Comparison of ENCODE assay signal across 7 cellular contexts in the genomic region with DNA sequence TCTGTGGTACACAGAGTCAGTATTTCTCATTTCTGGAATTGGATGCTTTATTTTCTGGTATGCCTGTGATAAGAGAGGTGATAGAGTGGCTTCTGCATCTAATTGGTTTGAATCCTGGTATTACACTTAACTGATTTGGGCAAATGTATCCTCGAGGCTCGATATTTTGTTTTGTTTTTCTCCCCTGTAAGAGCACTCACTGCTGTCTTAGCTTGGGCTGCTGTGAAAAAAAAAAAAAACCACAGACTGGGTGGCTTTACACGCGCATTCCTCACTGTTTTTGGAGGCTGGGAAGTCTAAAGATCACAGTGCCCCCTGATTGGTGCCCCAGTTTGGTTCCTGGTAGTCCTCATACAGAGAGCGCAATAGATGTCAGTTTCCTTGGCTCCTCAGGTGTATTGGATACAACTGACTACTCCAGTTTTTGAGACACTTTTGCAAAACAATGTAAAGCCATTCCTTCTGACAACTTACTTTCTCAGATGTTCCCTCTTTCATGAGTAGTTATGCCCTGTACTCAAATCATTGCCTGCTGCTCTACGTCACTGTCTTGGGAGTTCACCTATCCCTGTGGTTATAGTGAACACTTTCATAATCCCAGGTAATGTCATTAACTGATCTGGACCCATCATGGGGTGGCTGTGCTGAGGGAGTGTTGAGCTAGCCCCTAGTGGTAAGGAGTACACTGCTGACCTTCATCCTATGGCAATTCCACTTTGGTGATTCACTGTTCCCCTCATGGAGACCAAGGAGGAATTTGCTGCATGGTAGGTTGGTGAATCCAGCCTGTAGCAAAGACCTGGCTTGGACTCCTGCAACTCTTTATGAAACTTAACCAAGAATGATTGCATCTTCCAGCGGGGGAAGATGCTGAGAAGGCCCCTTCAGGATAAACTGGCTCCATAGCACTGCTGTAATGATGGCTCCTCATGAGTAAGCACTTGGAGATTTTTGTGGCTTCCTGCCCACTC. TPM values are rescaled to one million over a fixed set of nuclear protein-coding genes. Genes with fewer than 3 reads are reported as not detected.
DNase-seq lines count a peak whose midpoint lies in the region; ATAC-seq, FAIRE-seq and TF ChIP-seq lines count a peak whose summit lies in the region.

No MANE protein-coding gene starts in this region.

- H3K36me3 Mint-ChIP-seq in central memory CD8-positive, alpha-beta T cell (ENCODE audit: insufficient read depth), result peaks cover 59% of the 10 kb centered on the region
- H3K36me3 Mint-ChIP-seq in neural crest cell (ENCODE audit: low read depth), result peaks cover 33% of the 10 kb centered on the region

- no peaks in the 10 kb centered on the region for H3K9me3 Mint-ChIP-seq in central memory CD8-positive, alpha-beta T cell
- H3K9me3 Mint-ChIP-seq in neural crest cell, result no peaks in the 10 kb centered on the region

- H3K4me3 ChIP-seq in NB4 (ENCODE audit: low read depth, low read length), result no peak overlapping the region

- ATAC-seq in central memory CD8-positive, alpha-beta T cell (replicated peaks; ENCODE audit: extremely low read depth, poor library complexity, severe bottlenecking), result no peak
- ATAC-seq in GM18870 (IDR thresholded peaks at IDR 0.05; ENCODE audit: unreplicated experiment), result no peak
- no peak for ATAC-seq in GM18867 (IDR thresholded peaks at IDR 0.05; ENCODE audit: unreplicated experiment)

- H3K4me1 Mint-ChIP-seq in central memory CD8-positive, alpha-beta T cell, result peaks cover 34% of the 10 kb centered on the region
- H3K4me1 Mint-ChIP-seq in neural crest cell, result peaks cover 25% of the 10 kb centered on the region

- no peak for TF ChIP-seq POLR2A in NB4 (IDR thresholded peaks at IDR 0.05; ENCODE audit: extremely low read depth, insufficient read length)

- FAIRE-seq in G401.6 (lab: Jason Lieb, UNC), result peak; percentile 33

- H3K27me3 Mint-ChIP-seq in central memory CD8-positive, alpha-beta T cell, result no peaks in the 10 kb centered on the region
- H3K27me3 Mint-ChIP-seq in neural crest cell (ENCODE audit: low read depth), result peaks cover 6% of the 10 kb centered on the region

- DNase-seq in NB4 (ENCODE audit: low read depth) (no peak), neural crest cell (ENCODE audit: low read depth, low spot score) (no peak), GM10266 (ENCODE audit: extremely low spot score) (no peak)
- DNase-seq in central memory CD8-positive, alpha-beta T cell (ENCODE audit: low spot score in 2 of 2), result no peak

- TF ChIP-seq CTCF in NB4 (IDR thresholded peaks at IDR 0.05; ENCODE audit: low read depth, low read length) (peak; percentile 21), neural crest cell (conservative IDR thresholded peaks at IDR 0.05) (no peak), GM10266 (IDR thresholded peaks at IDR 0.05; ENCODE audit: control insufficient read depth, insufficient read depth, low read depth, missing control alignments) (no peak)

- H3K27ac Mint-ChIP-seq in central memory CD8-positive, alpha-beta T cell (ENCODE audit: low read depth), result peak overlapping the region; percentile 53
- no peak overlapping the region for H3K27ac Mint-ChIP-seq in neural crest cell (ENCODE audit: unreplicated experiment)

- H3K4me3 Mint-ChIP-seq in central memory CD8-positive, alpha-beta T cell, result no peak overlapping the region
- peak overlapping the region; percentile 35 for H3K4me3 Mint-ChIP-seq in neural crest cell

RNA-seq across cellular contexts. Expression of a gene that starts 3.5 kb away (rescaled TPM):
- total RNA-seq in neural crest cell, result 419 and 443 TPM in 2 replicates

RNA-seq across cellular contexts. Expression of a gene that starts 31.0 kb away (rescaled TPM):
- 126 and 128 TPM in 2 replicates for total RNA-seq in neural crest cell

RNA-seq across cellular contexts. Expression of a gene that starts 31.1 kb away (rescaled TPM):
- total RNA-seq in neural crest cell, result 246 and 248 TPM in 2 replicates

RNA-seq across cellular contexts. Expression of a gene that starts 32.0 kb away (rescaled TPM):
- 53.0 and 56.3 TPM in 2 replicates for total RNA-seq in neural crest cell

RNA-seq across cellular contexts. Expression of a gene that starts 41.8 kb away (rescaled TPM):
- 0.49 TPM in 1 of 2 replicates, not detected in the other for total RNA-seq in neural crest cell
